In the genomic region with DNA sequence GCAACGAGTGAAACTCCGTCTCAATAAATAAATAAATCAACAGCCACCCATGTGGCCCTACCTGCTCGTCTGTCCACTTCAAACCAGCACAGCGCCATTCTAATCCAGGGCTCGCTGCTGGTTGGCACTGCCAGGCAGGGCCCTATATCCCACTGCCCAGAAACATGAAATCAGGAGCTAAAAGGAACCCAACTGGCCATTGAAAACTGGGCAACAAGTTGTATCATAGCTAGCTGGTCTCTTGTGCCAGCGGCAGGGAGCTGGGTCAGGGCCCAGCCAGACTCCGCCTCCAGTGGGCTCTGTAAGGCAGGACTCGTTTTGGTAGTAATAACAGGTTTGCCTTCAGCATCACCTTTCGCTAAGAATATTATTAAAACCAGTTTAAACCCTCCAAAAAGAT, we compare ENCODE assay signal across 32 cellular contexts.
"Had no signal": no experiment of that assay in that cellular context is flagged by ENCODE, and none has a peak within 500 bp of the region (broad histone marks: within the 10 kb centered on the region; RNA-seq: fewer than 3 reads in every experiment).

No MANE protein-coding gene starts in this region.

- H3K9me3 Mint-ChIP-seq: activated CD4-positive, alpha-beta memory T cell treated with anti-CD3 and anti-CD28 coated beads for 36 hours; activated CD4-positive, alpha-beta T cell treated with anti-CD3 and anti-CD28 coated beads, Interleukin-2, amount 10 ng/mL, durations not matched to agents 24 days and 14 days; activated T-cell treated with anti-CD3 and anti-CD28 coated beads, Interleukin-2, amount 50 U/mL, for 72 hours; effector memory CD8-positive, alpha-beta T cell; nephron progenitor cell; stimulated activated memory B cell treated with anti-CD40 and anti-IgM and Interleukin-4, amounts not matched to agents 10 μg/mL and 1 μg/mL and 100 μg/mL, for 72 hours; stimulated activated naive CD8-positive, alpha-beta T cell treated with anti-CD3 and anti-CD28 coated beads, Interleukin-15, amount 100 ng/mL, for 72 hours had no signal

- H3K4me1 ChIP-seq: heart right ventricle, left lung had no signal

- H3K4me3 ChIP-seq: heart right ventricle, left lung, lower lobe of right lung, pancreas, prostate gland, thyroid gland had no signal

- H3K27me3 ChIP-seq: heart right ventricle, left lung, neutrophil, pancreas, sigmoid colon, thyroid gland had no signal

- H3K4me3 Mint-ChIP-seq: activated CD4-positive, alpha-beta memory T cell treated with anti-CD3 and anti-CD28 coated beads for 36 hours; activated CD4-positive, alpha-beta T cell treated with anti-CD3 and anti-CD28 coated beads, Interleukin-2, amount 10 ng/mL, durations not matched to agents 24 days and 14 days; activated naive CD8-positive, alpha-beta T cell; activated T-cell treated with anti-CD3 and anti-CD28 coated beads, Interleukin-2, amount 50 U/mL, for 72 hours; effector memory CD8-positive, alpha-beta T cell; naive B cell; nephron progenitor cell; stimulated activated memory B cell treated with anti-CD40 and anti-IgM and Interleukin-4, amounts not matched to agents 10 μg/mL and 1 μg/mL and 100 μg/mL, for 72 hours; stimulated activated naive CD8-positive, alpha-beta T cell treated with anti-CD3 and anti-CD28 coated beads, Interleukin-15, amount 100 ng/mL, for 72 hours had no signal

- H3K4me1 Mint-ChIP-seq: activated CD4-positive, alpha-beta T cell treated with anti-CD3 and anti-CD28 coated beads, Interleukin-2, amount 10 ng/mL, durations not matched to agents 24 days and 14 days; stimulated activated memory B cell treated with anti-CD40 and anti-IgM and Interleukin-4, amounts not matched to agents 10 μg/mL and 1 μg/mL and 100 μg/mL, for 72 hours; stimulated activated naive CD8-positive, alpha-beta T cell treated with anti-CD3 and anti-CD28 coated beads, Interleukin-15, amount 100 ng/mL, for 72 hours had no signal

- H3K9me3 ChIP-seq: left lung, lower lobe of right lung, neutrophil, pancreas, prostate gland, sigmoid colon, thyroid gland had no signal

- FAIRE-seq: bronchial epithelial cell, endothelial cell of umbilical vein, pancreas, small intestine had no signal

- H3K27ac Mint-ChIP-seq: activated CD4-positive, alpha-beta memory T cell treated with anti-CD3 and anti-CD28 coated beads for 36 hours; activated CD4-positive, alpha-beta T cell treated with anti-CD3 and anti-CD28 coated beads, Interleukin-2, amount 10 ng/mL, durations not matched to agents 24 days and 14 days; activated naive CD8-positive, alpha-beta T cell; activated T-cell treated with anti-CD3 and anti-CD28 coated beads, Interleukin-2, amount 50 U/mL, for 72 hours; naive B cell; nephron progenitor cell; stimulated activated memory B cell treated with anti-CD40 and anti-IgM and Interleukin-4, amounts not matched to agents 10 μg/mL and 1 μg/mL and 100 μg/mL, for 72 hours had no signal

- H3K36me3 ChIP-seq: heart right ventricle, left lung, lower lobe of right lung, neutrophil, pancreas, prostate gland, sigmoid colon, thyroid gland had no signal

- H3K36me3 Mint-ChIP-seq: activated CD4-positive, alpha-beta memory T cell treated with anti-CD3 and anti-CD28 coated beads for 36 hours had no signal

- ATAC-seq: activated T-cell treated with anti-CD3 and anti-CD28 coated beads, Interleukin-2, amount 50 U/mL, for 72 hours; effector memory CD8-positive, alpha-beta T cell; esophagus mucosa; lower lobe of right lung; stimulated activated memory B cell treated with anti-CD40 and anti-IgM and Interleukin-4, amounts not matched to agents 10 μg/mL and 1 μg/mL and 100 μg/mL, for 72 hours; stimulated activated naive CD8-positive, alpha-beta T cell treated with anti-CD3 and anti-CD28 coated beads, Interleukin-15, amount 100 ng/mL, for 72 hours had no signal

- H3K27ac ChIP-seq: heart right ventricle, left lung, lower lobe of right lung, neutrophil, pancreas, thyroid gland had no signal

- H3K27me3 Mint-ChIP-seq: activated CD4-positive, alpha-beta memory T cell treated with anti-CD3 and anti-CD28 coated beads for 36 hours; activated CD4-positive, alpha-beta T cell treated with anti-CD3 and anti-CD28 coated beads, Interleukin-2, amount 10 ng/mL, durations not matched to agents 24 days and 14 days; activated naive CD8-positive, alpha-beta T cell; effector memory CD8-positive, alpha-beta T cell; naive B cell; stimulated activated memory B cell treated with anti-CD40 and anti-IgM and Interleukin-4, amounts not matched to agents 10 μg/mL and 1 μg/mL and 100 μg/mL, for 72 hours; stimulated activated naive CD8-positive, alpha-beta T cell treated with anti-CD3 and anti-CD28 coated beads, Interleukin-15, amount 100 ng/mL, for 72 hours had no signal

- DNase-seq: activated CD4-positive, alpha-beta memory T cell treated with anti-CD3 and anti-CD28 coated beads for 36 hours; activated CD4-positive, alpha-beta T cell treated with anti-CD3 and anti-CD28 coated beads, Interleukin-2, amount 10 ng/mL, durations not matched to agents 24 days and 14 days; activated CD4-positive, CD25-positive, alpha-beta regulatory T cell treated with anti-CD3 and anti-CD28 coated beads, Interleukin-2, amount 50 U/mL, for 72 hours; activated naive CD4-positive, alpha-beta T cell; activated T-cell treated with anti-CD3 and anti-CD28 coated beads for 4 hours; activated T-cell treated with anti-CD3 and anti-CD28 coated beads, Interleukin-2, amount 50 U/mL, for 72 hours; cerebellar nuclear complex; cortex of kidney; effector memory CD8-positive, alpha-beta T cell; heart right ventricle; kidney glomerular epithelial cell; lower lobe of right lung; mesendoderm; naive B cell; nephron progenitor cell; pancreas; retina; sigmoid colon; small intestine; stimulated activated CD4-positive, alpha-beta T cell treated with anti-CD3 and anti-CD28 coated beads, Interleukin-4, amount 100 ng/mL, for 4 hours; stimulated activated CD8-positive, alpha-beta memory T cell treated with anti-CD3 and anti-CD28 coated beads, Interleukin-4, amount 100 ng/mL, for 48 hours; stimulated activated naive CD8-positive, alpha-beta T cell treated with anti-CD3 and anti-CD28 coated beads, Interleukin-15, amount 100 ng/mL, for 72 hours; T-helper 2 cell; thyroid gland had no signal
